ENCODE assay signal across 12 cellular contexts in genomic region chr13:73223372-73223781, GRCh38.
DNase-seq lines count a peak whose midpoint lies in the region; ATAC-seq and TF ChIP-seq lines count a peak whose summit lies in the region.
"Had no signal": no experiment of that assay in that cellular context is flagged by ENCODE, and none has a peak within 500 bp of the region (broad histone marks: within the 10 kb centered on the region; RNA-seq: fewer than 3 reads in every experiment).

No MANE protein-coding gene starts in this region.

- no peak overlapping the region for H3K4me3 Mint-ChIP-seq in endodermal cell
- H3K4me3 Mint-ChIP-seq: brain had no signal

- H3K4me3 ChIP-seq in endodermal cell (ENCODE audit: low read length): no peak overlapping the region
- H3K4me3 ChIP-seq in testis: no peak overlapping the region

- TF ChIP-seq CTCF in endodermal cell (conservative IDR thresholded peaks at IDR 0.05) (no peak), testis (IDR thresholded peaks at IDR 0.05) (no peak)

- no peaks in the 10 kb centered on the region for H3K9me3 ChIP-seq in endodermal cell (ENCODE audit: control insufficient read depth, low read length)
- H3K9me3 ChIP-seq in testis: no peaks in the 10 kb centered on the region

- no peaks in the 10 kb centered on the region for H3K9me3 Mint-ChIP-seq in endodermal cell
- H3K9me3 Mint-ChIP-seq: brain had no signal

- no peak overlapping the region for H3K27ac Mint-ChIP-seq in endodermal cell

- H3K4me1 ChIP-seq in endodermal cell (ENCODE audit: control insufficient read depth, insufficient read depth, low read length) (peaks cover 5% of the 10 kb centered on the region), testis (no peaks in the 10 kb centered on the region)
- H3K4me1 ChIP-seq: parathyroid adenoma had no signal

- intact Hi-C loops in testis (cut with DNase I; ENCODE audit: low total_unique reads): no loop called here

- WGBS in endodermal cell (ENCODE audit: insufficient coverage in 1 of 2, insufficient read length in 1 of 2), 2 experiments: 77 to 88% methylated on average over 4 to 5 of the region's 5 CpGs
- 82 to 83% methylated on average over 5 of the region's 5 CpGs for WGBS in testis, 2 donors

- peak; percentile 95 for ATAC-seq in GM21576 (IDR thresholded peaks at IDR 0.05; ENCODE audit: unreplicated experiment)
- ATAC-seq in HG03442 (IDR thresholded peaks at IDR 0.05; ENCODE audit: unreplicated experiment): peak; percentile 96

- DNase-seq in NCI-H146 (lab: John Stamatoyannopoulos, UW) (peak; percentile 48), NCI-H146 treated with DMSO at 0.1 percent for 48 hours (lab: John Stamatoyannopoulos, UW; ENCODE audit: unreplicated experiment) (no peak), endodermal cell (peak; percentile 55), hypothalamus (lab: John Stamatoyannopoulos, UW) (no peak), HPDE6-E6E7 (ENCODE audit: extremely low spot score) (no peak), testis (no peak)
- DNase-seq: 8988T, head of caudate nucleus had no signal

- no peak for TF ChIP-seq POLR2A in testis (IDR thresholded peaks at IDR 0.05)

- no peaks in the 10 kb centered on the region for H3K36me3 Mint-ChIP-seq in endodermal cell (ENCODE audit: low read depth)
- H3K36me3 Mint-ChIP-seq: brain had no signal

- no peaks in the 10 kb centered on the region for H3K27me3 Mint-ChIP-seq in endodermal cell (ENCODE audit: insufficient read depth)

- H3K36me3 ChIP-seq in endodermal cell (ENCODE audit: control insufficient read depth, insufficient read depth, low read length) (no peaks in the 10 kb centered on the region), testis (ENCODE audit: low read depth, missing control alignments) (no peaks in the 10 kb centered on the region)

- peaks cover 3% of the 10 kb centered on the region for H3K27me3 ChIP-seq in endodermal cell (ENCODE audit: control insufficient read depth, insufficient read depth, low read length, poor library complexity, severe bottlenecking)
- H3K27me3 ChIP-seq in testis: no peaks in the 10 kb centered on the region

- H3K4me1 Mint-ChIP-seq in endodermal cell: peaks cover 34% of the 10 kb centered on the region
- H3K4me1 Mint-ChIP-seq: brain had no signal

- H3K9ac ChIP-seq in endodermal cell (ENCODE audit: extremely low read depth, low read length, poor library complexity, severe bottlenecking): no peak overlapping the region
- H3K9ac ChIP-seq: parathyroid adenoma had no signal

- H3K27ac ChIP-seq in endodermal cell (ENCODE audit: low read depth, low read length) (no peak overlapping the region), testis (no peak overlapping the region)
- H3K27ac ChIP-seq: parathyroid adenoma had no signal

Comparison
In these comparisons a context has a peak if more than half of its experiments do, and no peak if none do; other contexts are left out.
1. DNase-seq: peak in NCI-H146 (single experiment) and endodermal cell (single experiment); none in NCI-H146 treated with DMSO at 0.1 percent for 48 hours (single experiment), hypothalamus (0 of 51), HPDE6-E6E7 (single experiment) and testis (single experiment).